19 cellular contexts compared by ENCODE assay signal in the genomic region with DNA sequence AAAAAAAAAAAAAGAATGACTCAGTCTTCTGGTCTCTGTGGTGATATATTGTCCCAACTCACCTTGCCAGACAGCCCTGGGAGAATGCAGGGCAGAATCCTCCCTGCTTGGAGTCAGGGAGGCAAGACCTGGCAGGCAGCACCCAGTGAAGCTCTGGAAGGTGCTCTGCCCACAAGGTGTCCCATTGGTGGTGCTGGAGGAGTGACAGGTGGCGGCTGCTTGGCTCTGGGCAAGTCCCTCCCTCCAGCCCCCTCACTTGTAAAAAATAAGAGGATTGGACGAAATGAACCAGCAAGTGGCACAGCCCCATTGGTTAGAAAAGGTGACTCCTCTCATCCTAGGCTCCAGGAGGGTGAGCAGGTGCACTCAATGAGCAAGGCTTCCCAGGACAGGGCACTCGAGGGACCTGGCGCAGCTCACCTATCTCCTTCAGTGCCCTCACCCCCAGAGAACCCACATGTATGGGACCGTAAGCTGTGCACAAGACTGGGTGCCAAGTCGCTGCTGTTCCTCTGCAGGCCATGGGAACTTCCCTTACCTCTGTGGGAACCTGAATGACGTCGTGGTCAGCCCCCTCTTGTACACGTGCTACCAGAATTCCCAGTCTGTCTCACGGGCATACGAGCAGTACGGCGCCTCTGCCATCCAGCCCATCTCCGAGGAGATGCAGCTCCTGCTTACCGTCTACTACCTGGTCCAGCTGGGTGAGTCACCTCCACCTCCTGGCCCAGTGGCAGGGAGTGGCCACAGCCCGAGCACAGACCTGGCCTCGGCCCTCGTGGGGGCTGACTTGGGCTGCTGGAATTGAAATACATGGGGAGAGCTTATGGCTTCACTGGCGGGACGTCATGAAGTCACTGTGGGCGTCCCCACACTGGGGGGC. TPM values are rescaled to one million over a fixed set of nuclear protein-coding genes. Genes with fewer than 3 reads are reported as not detected.
DNase-seq lines count a peak whose midpoint lies in the region; ATAC-seq and TF ChIP-seq lines count a peak whose summit lies in the region.
"Had no signal": no experiment of that assay in that cellular context is flagged by ENCODE, and none has a peak within 500 bp of the region (broad histone marks: within the 10 kb centered on the region; RNA-seq: fewer than 3 reads in every experiment).

No MANE protein-coding gene starts in this region.

- TF ChIP-seq CTCF in mammary epithelial cell (conservative IDR thresholded peaks at IDR 0.05 in 1 of 2, IDR thresholded peaks at IDR 0.05 in 1 of 2; ENCODE audit: extremely low read depth in 1 of 2, insufficient read depth in 1 of 2, low read depth in 1 of 2, low read length in 2 of 2) (no peak), MCF 10A (IDR thresholded peaks at IDR 0.05; ENCODE audit: unreplicated experiment) (no peak), dorsolateral prefrontal cortex (IDR thresholded peaks at IDR 0.05 in 54 of 56, conservative IDR thresholded peaks at IDR 0.05 in 2 of 56; ENCODE audit: low read depth in 1 of 56, partially characterized antibody in 56 of 56) (no peak)

- H3K4me3 ChIP-seq in mammary epithelial cell (replicated peaks in 1 of 3; ENCODE audit: insufficient read depth in 1 of 3, low read depth in 2 of 3, low read length in 3 of 3): no peak overlapping the region
- no peak overlapping the region for H3K4me3 ChIP-seq in dorsolateral prefrontal cortex
- H3K4me3 ChIP-seq: A549, GM23248, K562 had no signal

- no peak overlapping the region for H3K4me3 Mint-ChIP-seq in MCF 10A (ENCODE audit: unreplicated experiment)
- H3K4me3 Mint-ChIP-seq: CD4-positive, alpha-beta T cell had no signal

- no peak overlapping the region for H2AFZ ChIP-seq in mammary epithelial cell (ENCODE audit: low read depth, low read length)
- H2AFZ ChIP-seq: GM23248 had no signal

- no peaks in the 10 kb centered on the region for H4K20me1 ChIP-seq in mammary epithelial cell (ENCODE audit: insufficient read depth, low read length)

- H3K4me2 ChIP-seq in mammary epithelial cell (ENCODE audit: insufficient read depth, low read depth, low read length): no peak overlapping the region
- H3K4me2 ChIP-seq: A549 had no signal

- dilution Hi-C loops in mammary epithelial cell (cut with HindIII; ENCODE audit: low sequenced_read_pairs): loop anchor here (25.0 kb wide), 1 partner anchor 451 kb away; a partner anchor contains a TSS

- no peaks in the 10 kb centered on the region for H3K36me3 Mint-ChIP-seq in MCF 10A (ENCODE audit: insufficient read depth, unreplicated experiment)

- in situ Hi-C loops in mammary epithelial cell (cut with MboI; ENCODE audit: low sequenced_read_pairs in 2 of 2): loop anchor here (10.0 to 25.0 kb wide), 2 partner anchors 454 to 751 kb away; a partner anchor contains a TSS

- H3K4me1 Mint-ChIP-seq in MCF 10A (ENCODE audit: insufficient read depth, unreplicated experiment): peaks cover 7% of the 10 kb centered on the region

- no TSS peak for BruUV-seq in mammary epithelial cell (replicated peaks; lab: Mats Ljungman, UMichigan)
- no TSS peak for BruUV-seq in MCF 10A (replicated peaks; lab: Mats Ljungman, UMichigan)

- no peaks in the 10 kb centered on the region for H3K9me3 ChIP-seq in mammary epithelial cell (replicated peaks; ENCODE audit: insufficient read depth, low read length)
- H3K9me3 ChIP-seq: A549, Caco-2 had no signal

- H3K27me3 ChIP-seq in mammary epithelial cell (ENCODE audit: insufficient read depth, low read length): no peaks in the 10 kb centered on the region
- no peaks in the 10 kb centered on the region for H3K27me3 ChIP-seq in dorsolateral prefrontal cortex

- H3K27me3 Mint-ChIP-seq in MCF 10A (ENCODE audit: insufficient read depth, unreplicated experiment): peaks cover 9% of the 10 kb centered on the region

- intact Hi-C loops in mammary epithelial cell (cut with micrococcal nuclease) (loop anchor here (1.0 kb wide), 1 partner anchor 60 kb away; no protein-coding TSS in a partner anchor), MCF 10A (cut with micrococcal nuclease) (no loop called here), dorsolateral prefrontal cortex (cut with DNase I) (loop anchor here (5.0 to 10.0 kb wide), 4 partner anchors 244 to 754 kb away; a partner anchor contains a TSS), head of caudate nucleus (cut with DNase I) (no loop called here)

- DNase-seq in mammary epithelial cell: peak; percentile 30
- DNase-seq in MCF 10A (ENCODE audit: unreplicated experiment): no peak
- DNase-seq in NCI-H510A treated with DMSO at 0.1 percent for 48 hours (lab: John Stamatoyannopoulos, UW): peak; percentile 19
- DNase-seq in dorsolateral prefrontal cortex: no peak
- DNase-seq in glomerular visceral epithelial cell (ENCODE audit: extremely low spot score): no peak
- DNase-seq in head of caudate nucleus: no peak
- DNase-seq: Caco-2; CD4-positive, alpha-beta T cell; DMS153; GDM1; GM23248; NCI-H1105; NCI-H2081; NCI-H446; RPMI8226 had no signal

- CTCF ChIA-PET in mammary epithelial cell (lab: Charles Lee; ENCODE audit: low non-redundant PET): no interaction called here
- CTCF ChIA-PET in MCF 10A (lab: Yijun Ruan, JAX): interaction anchor here (0.6 to 1.9 kb wide), 7 partner anchors 14 to 468 kb away, joined by 3 to 8 read pairs (median 3); a partner anchor contains a TSS

- WGBS in mammary epithelial cell (ENCODE audit: low coverage, missing lambda C conversion rate): 78% methylated on average over 18 of the region's 21 CpGs

- no peak overlapping the region for H3K9ac ChIP-seq in mammary epithelial cell (ENCODE audit: insufficient read depth, low read length)
- H3K9ac ChIP-seq: GM23248 had no signal

- H3K36me3 ChIP-seq in mammary epithelial cell (ENCODE audit: insufficient read depth, low read length): no peaks in the 10 kb centered on the region

- POLR2A ChIA-PET in MCF 10A (lab: Yijun Ruan, JAX): no interaction called here

- H3K27ac Mint-ChIP-seq in MCF 10A (ENCODE audit: low read depth, unreplicated experiment): no peak overlapping the region
- H3K27ac Mint-ChIP-seq: CD4-positive, alpha-beta T cell had no signal

- no peaks in the 10 kb centered on the region for H3K79me2 ChIP-seq in mammary epithelial cell (ENCODE audit: insufficient read depth, low read length)

- peaks cover 4% of the 10 kb centered on the region for H3K4me1 ChIP-seq in mammary epithelial cell (ENCODE audit: insufficient read depth, low read length)

- H3K27ac ChIP-seq in mammary epithelial cell (ENCODE audit: insufficient read depth, low read depth, low read length) (no peak overlapping the region), dorsolateral prefrontal cortex (no peak overlapping the region)
- H3K27ac ChIP-seq: A549, GM23248 had no signal

- no peaks in the 10 kb centered on the region for H3K9me3 Mint-ChIP-seq in MCF 10A (ENCODE audit: unreplicated experiment)
- H3K9me3 Mint-ChIP-seq: CD4-positive, alpha-beta T cell had no signal

- ATAC-seq in esophagus mucosa: peak; percentile 35

RNA-seq across cellular contexts. Expression of a gene that starts 54.6 kb away (rescaled TPM):
- total RNA-seq in mammary epithelial cell (1 to 10 TPM; 2.1 to 2.2 TPM), MCF 10A (2022) (1.7 and 2.3 TPM in 2 replicates), esophagus mucosa (0.60 TPM), dorsolateral prefrontal cortex (10 to 100 TPM; 21.2 to 61.8 (median 37.2) TPM)
- 0.28 TPM for polyA plus RNA-seq in mammary epithelial cell
- 1.7 TPM for polyA minus RNA-seq in mammary epithelial cell
- total RNA-seq: GM23248 had no signal
- polyA plus RNA-seq: BJ, GM23248 had no signal

Comparison
In these comparisons a context has a peak if more than half of its experiments do, and no peak if none do; other contexts are left out.
1. DNase-seq: peak in mammary epithelial cell (single experiment) and NCI-H510A treated with DMSO at 0.1 percent for 48 hours (single experiment); none in MCF 10A (single experiment), dorsolateral prefrontal cortex (0 of 10), glomerular visceral epithelial cell (single experiment) and head of caudate nucleus (0 of 42).
2. intact Hi-C loops: an anchor here in mammary epithelial cell (1.0 kb wide) and dorsolateral prefrontal cortex (5.0 to 10.0 kb wide); none called in MCF 10A and head of caudate nucleus.